ENCODE assay signal across 8 cellular contexts in genomic region chr22:27919222-27919942, GRCh38. TPM values are rescaled to one million over a fixed set of nuclear protein-coding genes. Genes with fewer than 3 reads are reported as not detected.
DNase-seq lines count a peak whose midpoint lies in the region; ATAC-seq, FAIRE-seq and TF ChIP-seq lines count a peak whose summit lies in the region.

Gene PITPNB, minus strand, starts transcription at chr22:27919256. Its CDS starts 65 bp downstream, at chr22:27919191.

- TF ChIP-seq CTCF in GM12875 (IDR thresholded peaks at IDR 0.05; ENCODE audit: borderline replicate concordance, insufficient read depth, low read depth, low read length) (no peak), pancreas (IDR thresholded peaks at IDR 0.05) (no peak), thyroid gland (IDR thresholded peaks at IDR 0.05) (peak in 2 of 6 experiments; percentile 2 to 10)

- TF ChIP-seq POLR2A in thyroid gland (IDR thresholded peaks at IDR 0.05): peak in 1 of 2 donors; percentile 87

- H3K9me3 Mint-ChIP-seq in activated naive CD8-positive, alpha-beta T cell treated with anti-CD3 and anti-CD28 coated beads, Interleukin-2, amount 50 U/mL, for 24 hours: no peaks in the 10 kb centered on the region

- H3K4me1 ChIP-seq in pancreas: peaks cover 4 to 31% (median 22%) of the 10 kb centered on the region in 3 donors
- H3K4me1 ChIP-seq in thyroid gland: peaks cover 10 to 25% of the 10 kb centered on the region in 2 donors

- H3K27ac Mint-ChIP-seq in activated naive CD8-positive, alpha-beta T cell treated with anti-CD3 and anti-CD28 coated beads, Interleukin-2, amount 50 U/mL, for 24 hours: peak within 1 kb of the TSS; percentile 99

- H3K4me3 ChIP-seq in GM12875 (ENCODE audit: low read depth, low read length) (peak within 1 kb of the TSS; percentile 91), pancreas (peak within 1 kb of the TSS; percentile 88 to 91 (median 90)), thyroid gland (replicated peaks in 1 of 3) (peak within 1 kb of the TSS; percentile 37 to 98 (median 78))

- H3K27ac ChIP-seq in pancreas (peak within 1 kb of the TSS; percentile 67 to 95 (median 92)), thyroid gland (peak within 1 kb of the TSS; percentile 66 to 98 (median 94))

- H3K36me3 Mint-ChIP-seq in activated naive CD8-positive, alpha-beta T cell treated with anti-CD3 and anti-CD28 coated beads, Interleukin-2, amount 50 U/mL, for 24 hours (ENCODE audit: low read depth): peaks cover 50% of the 10 kb centered on the region

- no peaks in the 10 kb centered on the region for H3K27me3 ChIP-seq in pancreas
- H3K27me3 ChIP-seq in thyroid gland: no peaks in the 10 kb centered on the region

- H3K36me3 ChIP-seq in pancreas (no peaks in the 10 kb centered on the region), thyroid gland (no peaks in the 10 kb centered on the region)

- peak; percentile 98 for DNase-seq in NCI-H1436 (lab: John Stamatoyannopoulos, UW)
- peak; percentile 94 for DNase-seq in SW480 (ENCODE audit: low spot score)
- DNase-seq in activated naive CD8-positive, alpha-beta T cell treated with anti-CD3 and anti-CD28 coated beads, Interleukin-2, amount 50 U/mL, for 24 hours: peak; percentile 99
- peak; percentile 98 for DNase-seq in Right ventricle myocardium superior
- peak; percentile 97 to 100 (median 100) for DNase-seq in pancreas
- peak; percentile 95 to 98 for DNase-seq in thyroid gland

- intact Hi-C loops in Right ventricle myocardium superior (cut with DNase I): loop anchor here (5.0 kb wide), 1 partner anchor 73 kb away; no protein-coding TSS in a partner anchor
- intact Hi-C loops in pancreas (cut with DNase I): no loop called here
- intact Hi-C loops in thyroid gland (cut with DNase I): no loop called here

- peak; percentile 93 for ATAC-seq in HG02798 (IDR thresholded peaks at IDR 0.05; ENCODE audit: poor library complexity, unreplicated experiment)
- peak; percentile 85 for ATAC-seq in activated naive CD8-positive, alpha-beta T cell treated with anti-CD3 and anti-CD28 coated beads, Interleukin-2, amount 50 U/mL, for 24 hours
- peak; percentile 98 for ATAC-seq in Right ventricle myocardium superior (ENCODE audit: poor library complexity)
- ATAC-seq in pancreas: peak; percentile 93 to 99 (median 98)

- 0% methylated on average over 68 of the region's 68 CpGs for WGBS in pancreas, 2 donors
- WGBS in thyroid gland, 2 donors: 2 to 3% methylated on average over 33 to 44 of the region's 68 CpGs

- peaks cover 57% of the 10 kb centered on the region for H3K4me1 Mint-ChIP-seq in activated naive CD8-positive, alpha-beta T cell treated with anti-CD3 and anti-CD28 coated beads, Interleukin-2, amount 50 U/mL, for 24 hours

- FAIRE-seq in pancreas (lab: Jason Lieb, UNC): no peak

- H3K9me3 ChIP-seq in pancreas: no peaks in the 10 kb centered on the region
- no peaks in the 10 kb centered on the region for H3K9me3 ChIP-seq in thyroid gland

- peaks cover 6% of the 10 kb centered on the region for H3K27me3 Mint-ChIP-seq in activated naive CD8-positive, alpha-beta T cell treated with anti-CD3 and anti-CD28 coated beads, Interleukin-2, amount 50 U/mL, for 24 hours

- peak within 1 kb of the TSS; percentile 86 for H3K4me3 Mint-ChIP-seq in activated naive CD8-positive, alpha-beta T cell treated with anti-CD3 and anti-CD28 coated beads, Interleukin-2, amount 50 U/mL, for 24 hours

RNA-seq across cellular contexts. Expression of gene PITPNB, which starts in this region (rescaled TPM):
- total RNA-seq in Right ventricle myocardium superior: 40.2 TPM
- total RNA-seq in pancreas: 10 to 100 TPM; 20.4 to 38.0 (median 26.9) TPM
- polyA plus RNA-seq in pancreas: 10 to 100 TPM; 14.3 to 24.2 TPM
- total RNA-seq in thyroid gland: 10 to 100 TPM; 30.7 to 54.4 (median 42.6) TPM

Comparison
In these comparisons a context has a peak if more than half of its experiments do, and no peak if none do; other contexts are left out.
1. Peak in every context shown above with its lines: DNase-seq, ATAC-seq, H3K4me3 ChIP-seq and H3K27ac ChIP-seq.